8 cellular contexts compared by ENCODE assay signal in the genomic region with DNA sequence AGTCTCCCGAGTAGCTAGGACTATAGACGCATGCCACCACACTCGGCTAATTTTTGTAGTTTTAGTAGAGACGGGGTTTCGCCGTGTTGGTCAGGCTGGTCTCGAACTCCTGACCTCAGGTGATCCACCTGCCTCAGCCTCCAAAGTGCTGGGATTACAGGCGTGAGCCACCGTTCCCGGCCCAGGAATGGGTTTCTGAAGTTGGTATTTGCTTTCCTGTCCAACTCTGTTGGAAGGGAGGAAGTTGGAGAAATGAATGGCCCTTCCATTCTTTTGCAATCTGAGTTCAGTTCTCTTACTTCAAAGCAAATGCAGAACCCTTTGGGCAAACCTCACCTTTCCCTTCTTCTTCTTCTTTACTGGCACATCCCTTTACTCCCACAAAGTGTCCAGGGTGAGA. TPM values are rescaled to one million over a fixed set of nuclear protein-coding genes. Genes with fewer than 3 reads are reported as not detected.
DNase-seq lines count a peak whose midpoint lies in the region; ATAC-seq and TF ChIP-seq lines count a peak whose summit lies in the region.
"Not testable (repeated sequence)": the region's sequence is repeated elsewhere in the genome, so short reads cannot be mapped to it uniquely, and the experiment has no call there.

No MANE protein-coding gene starts in this region.

- not testable (repeated sequence) for H2BK5ac ChIP-seq in neuronal stem cell (ENCODE audit: low read length)

- peaks cover 23% of the 10 kb centered on the region for H3K79me2 ChIP-seq in SK-N-SH (ENCODE audit: insufficient read depth)

- not testable (repeated sequence) for H3K23ac ChIP-seq in neuronal stem cell (ENCODE audit: low read depth, low read length, poor library complexity)

- not testable (repeated sequence) for H2BK12ac ChIP-seq in neuronal stem cell (ENCODE audit: low read length)

- CTCF ChIA-PET in CD8-positive, alpha-beta T cell (lab: Charles Lee), result interaction anchor here (0.7 to 4.1 kb wide), 6 partner anchors 38 to 479 kb away, joined by 3 to 25 read pairs (median 4); no protein-coding TSS in a partner anchor
- CTCF ChIA-PET in SK-N-SH (lab: Yijun Ruan, JAX), result interaction anchor here (2.2 to 7.3 kb wide), 2 partner anchors 9 to 39 kb away, joined by 14 to 68 read pairs; no protein-coding TSS in a partner anchor

- intact Hi-C loops in CD8-positive, alpha-beta T cell (cut with DNase I, micrococcal nuclease), result loop anchor here (5.0 to 10.0 kb wide), 6 partner anchors 621 to 1669 kb away; partner anchors contain the start of genes WDR41 (in 2 of the 2), AP3B1 (in 1 of the 2), DHFR (in 1 of the 2) and MSH3 (in 1 of the 2)

- H3F3A ChIP-seq in SK-N-SH (replicated peaks; ENCODE audit: insufficient read depth), result peaks cover 26% of the 10 kb centered on the region

- not testable (repeated sequence) for H2BK15ac ChIP-seq in neuronal stem cell (ENCODE audit: low read length)

- not testable (repeated sequence) for H3K9me3 ChIP-seq in CD8-positive, alpha-beta T cell (ENCODE audit: low read length); HUES64 (ENCODE audit: insufficient read depth, low read depth, low read length); SK-N-SH; neuronal stem cell (replicated peaks in 1 of 2; ENCODE audit: control insufficient read depth in 2 of 2, insufficient read depth in 1 of 2, low read depth in 1 of 2, low read length in 2 of 2)

- H3K27me3 ChIP-seq in CD8-positive, alpha-beta T cell (ENCODE audit: insufficient read depth, low read length); SK-N-SH (ENCODE audit: insufficient read depth); neuronal stem cell (ENCODE audit: control insufficient read depth in 3 of 3, insufficient read depth in 3 of 3, low read depth in 1 of 3, low read length in 3 of 3): not testable (repeated sequence)
- peaks cover 18% of the 10 kb centered on the region; the same call in 1 of the 2 replicates for H3K27me3 ChIP-seq in HUES64 (ENCODE audit: insufficient read depth, low read length)

- POLR2A ChIA-PET in CD8-positive, alpha-beta T cell (lab: Charles Lee), result interaction anchor here (3.1 kb wide), 1 partner anchor 11 kb away, joined by 15 read pairs; no protein-coding TSS in a partner anchor
- POLR2A ChIA-PET in SK-N-SH (lab: Yijun Ruan, JAX), result not testable (repeated sequence)

- H3K4me3 Mint-ChIP-seq in CD8-positive, alpha-beta T cell, result peak overlapping the region; percentile 94
- peak overlapping the region; percentile 89 to 94 for H3K4me3 Mint-ChIP-seq in activated T-cell treated with anti-CD3 and anti-CD28 coated beads, Interleukin-2, amount 50 U/mL, for 72 hours
- H3K4me3 Mint-ChIP-seq in immature natural killer cell (peak overlapping the region in 3 of 5 donors; percentile 90 to 93 (median 92)), type B pancreatic cell (peak overlapping the region; percentile 91)

- not testable (repeated sequence) for TF ChIP-seq CTCF in CD8-positive, alpha-beta T cell (IDR thresholded peaks at IDR 0.05); SK-N-SH (IDR thresholded peaks at IDR 0.05); type B pancreatic cell (conservative IDR thresholded peaks at IDR 0.05)

- not testable (repeated sequence) for H3K36me3 ChIP-seq in CD8-positive, alpha-beta T cell (ENCODE audit: insufficient read depth, low read length); HUES64 (ENCODE audit: insufficient read depth, low read length); SK-N-SH (replicated peaks in 1 of 2; ENCODE audit: control insufficient read depth in 1 of 2, insufficient read depth in 2 of 2, low read length in 1 of 2); neuronal stem cell (replicated peaks in 1 of 2; ENCODE audit: control insufficient read depth in 2 of 2, insufficient read depth in 2 of 2, low read length in 2 of 2)

- not testable (repeated sequence) for H4K91ac ChIP-seq in neuronal stem cell (ENCODE audit: low read depth, low read length, poor library complexity)

- H3K9me3 Mint-ChIP-seq in CD8-positive, alpha-beta T cell; activated T-cell treated with anti-CD3 and anti-CD28 coated beads, Interleukin-2, amount 50 U/mL, for 72 hours; immature natural killer cell; type B pancreatic cell: not testable (repeated sequence)

- H3K18ac ChIP-seq in neuronal stem cell (ENCODE audit: low read length), result not testable (repeated sequence)

- H3K27ac Mint-ChIP-seq in CD8-positive, alpha-beta T cell, result peak overlapping the region; percentile 92
- H3K27ac Mint-ChIP-seq in activated T-cell treated with anti-CD3 and anti-CD28 coated beads, Interleukin-2, amount 50 U/mL, for 72 hours, result not testable (repeated sequence)
- peak overlapping the region; percentile 87 to 95 (median 93) for H3K27ac Mint-ChIP-seq in immature natural killer cell
- H3K27ac Mint-ChIP-seq in type B pancreatic cell, result peak overlapping the region; percentile 89

- TF ChIP-seq EP300 in SK-N-SH (IDR thresholded peaks at IDR 0.05; ENCODE audit: borderline replicate concordance in 1 of 2, low read depth in 1 of 2, low read length in 1 of 2), result not testable (repeated sequence)

- H4K20me1 ChIP-seq in SK-N-SH (ENCODE audit: insufficient read depth), result not testable (repeated sequence)

- H3K36me3 Mint-ChIP-seq in CD8-positive, alpha-beta T cell; activated T-cell treated with anti-CD3 and anti-CD28 coated beads, Interleukin-2, amount 50 U/mL, for 72 hours (ENCODE audit: insufficient read depth in 2 of 2); immature natural killer cell; type B pancreatic cell: not testable (repeated sequence)

- not testable (repeated sequence) for DNase-seq in CD8-positive, alpha-beta T cell; SK-N-SH; activated T-cell treated with anti-CD3 and anti-CD28 coated beads, Interleukin-2, amount 50 U/mL, for 72 hours; immature natural killer cell; neuronal stem cell (ENCODE audit: low spot score); type B pancreatic cell (ENCODE audit: extremely low spot score, unreplicated experiment)

- not testable (repeated sequence) for H3K27ac ChIP-seq in CD8-positive, alpha-beta T cell (ENCODE audit: low read depth, low read length); HUES64 (ENCODE audit: low read depth, low read length); neuronal stem cell (replicated peaks; ENCODE audit: low read length)
- peak overlapping the region; percentile 84 to 97 for H3K27ac ChIP-seq in SK-N-SH (ENCODE audit: low read depth in 2 of 2, low read length in 1 of 2)
- H3K27ac ChIP-seq in cingulate gyrus (ENCODE audit: low read depth, low read length), result peak overlapping the region; percentile 91

- ATAC-seq in CD8-positive, alpha-beta T cell; activated T-cell treated with anti-CD3 and anti-CD28 coated beads, Interleukin-2, amount 50 U/mL, for 72 hours (replicated peaks in 1 of 2): not testable (repeated sequence)

- 90% methylated on average over 10 of the region's 10 CpGs for WGBS in HUES64
- WGBS in SK-N-SH (ENCODE audit: low lambda C conversion rate), result 95% methylated on average over 8 of the region's 10 CpGs
- no CpG with 5 or more reads among the region's 10 CpGs for WGBS in neuronal stem cell (ENCODE audit: extremely low coverage in 2 of 2, insufficient read length in 2 of 2, insufficient replicate concordance in 1 of 2), 2 donors

- H2AK5ac ChIP-seq in neuronal stem cell (ENCODE audit: low read depth, low read length), result not testable (repeated sequence)

- not testable (repeated sequence) for H3K4ac ChIP-seq in neuronal stem cell (ENCODE audit: low read length)

- H3K9me2 ChIP-seq in SK-N-SH, result not testable (repeated sequence)

- peak overlapping the region; percentile 81; the same call in 1 of the 2 replicates for H3K4me2 ChIP-seq in SK-N-SH
- not testable (repeated sequence) for H3K4me2 ChIP-seq in neuronal stem cell (ENCODE audit: insufficient read depth, low read length, poor library complexity, severe bottlenecking)

- H4K8ac ChIP-seq in neuronal stem cell (ENCODE audit: low read depth, low read length), result not testable (repeated sequence)

- H3K4me1 ChIP-seq in CD8-positive, alpha-beta T cell (ENCODE audit: insufficient read depth, low read length), result peaks cover 14% of the 10 kb centered on the region
- H3K4me1 ChIP-seq in HUES64 (ENCODE audit: insufficient read depth, low read length), result peaks cover 16% of the 10 kb centered on the region
- H3K4me1 ChIP-seq in SK-N-SH (ENCODE audit: control insufficient read depth in 1 of 2, insufficient read depth in 2 of 2, low read depth in 1 of 2, low read length in 1 of 2), result peaks cover 4 to 16% of the 10 kb centered on the region in 2 experiments; a peak in 2 of 4 replicates
- H3K4me1 ChIP-seq in neuronal stem cell (ENCODE audit: control insufficient read depth in 2 of 2, insufficient read depth in 1 of 2, low read depth in 1 of 2, low read length in 2 of 2), result peaks cover 10 to 14% of the 10 kb centered on the region in 2 donors

- not testable (repeated sequence) for H3K79me1 ChIP-seq in neuronal stem cell (ENCODE audit: low read depth, low read length)

- H3K4me3 ChIP-seq in CD8-positive, alpha-beta T cell (ENCODE audit: low read depth, low read length); neuronal stem cell (ENCODE audit: low read length in 2 of 2): not testable (repeated sequence)
- H3K4me3 ChIP-seq in HUES64 (ENCODE audit: low read length) (peak overlapping the region; percentile 92; the same call in 1 of the 2 replicates), SK-N-SH (ENCODE audit: low read depth in 2 of 2, low read length in 1 of 2) (0 out of 4 replicates have a peak overlapping the region, but pooled peaks of 1 of the 2 experiments have one; percentile 73)

- peaks cover 28% of the 10 kb centered on the region for H3K4me1 Mint-ChIP-seq in CD8-positive, alpha-beta T cell (ENCODE audit: low read depth)
- peaks cover 54% of the 10 kb centered on the region for H3K4me1 Mint-ChIP-seq in activated T-cell treated with anti-CD3 and anti-CD28 coated beads, Interleukin-2, amount 50 U/mL, for 72 hours (ENCODE audit: low read depth)
- H3K4me1 Mint-ChIP-seq in immature natural killer cell, result peaks cover 24 to 30% of the 10 kb centered on the region in 2 donors
- H3K4me1 Mint-ChIP-seq in type B pancreatic cell (ENCODE audit: unreplicated experiment), result peaks cover 27% of the 10 kb centered on the region

- TF ChIP-seq RAD21 in SK-N-SH (IDR thresholded peaks at IDR 0.05; ENCODE audit: low read length), result not testable (repeated sequence)

- not testable (repeated sequence) for H3K14ac ChIP-seq in neuronal stem cell (ENCODE audit: low read length)

- H2BK120ac ChIP-seq in neuronal stem cell (ENCODE audit: low read depth, low read length), result not testable (repeated sequence)

- H2AFZ ChIP-seq in SK-N-SH (ENCODE audit: low read depth) (peak overlapping the region; percentile 92; the same call in 1 of the 2 replicates), neuronal stem cell (ENCODE audit: low read length) (peak overlapping the region; percentile 100)

- not testable (repeated sequence) for H3K9ac ChIP-seq in HUES64 (ENCODE audit: low read depth, low read length); neuronal stem cell (ENCODE audit: low read depth, low read length, poor library complexity)
- H3K9ac ChIP-seq in SK-N-SH, result 0 out of 2 replicates have a peak overlapping the region, but pooled peaks have one; percentile 84

- H3K27me3 Mint-ChIP-seq in CD8-positive, alpha-beta T cell (ENCODE audit: low read depth); activated T-cell treated with anti-CD3 and anti-CD28 coated beads, Interleukin-2, amount 50 U/mL, for 72 hours (ENCODE audit: low read depth); immature natural killer cell (ENCODE audit: low read depth in 3 of 3); type B pancreatic cell: not testable (repeated sequence)

RNA-seq across cellular contexts. Expression of gene ARSB, which starts 1.9 kb away (rescaled TPM):
- total RNA-seq in CD8-positive, alpha-beta T cell, result 1 to 10 TPM; 4.6 to 4.8 TPM
- 8.9 TPM for polyA plus RNA-seq in HUES64 (2013, experiment 1 of 2)
- 11.2 TPM for polyA plus RNA-seq in HUES64 (2013, experiment 2 of 2)
- 12.5 and 17.6 TPM in 2 replicates for polyA plus RNA-seq in SK-N-SH (2012; rRNA removed)
- 14.8 and 16.5 TPM in 2 replicates for polyA plus RNA-seq in SK-N-SH (2012; cell fraction: cytosol; rRNA removed)
- 8.7 and 9.2 TPM in 2 replicates for polyA plus RNA-seq in SK-N-SH (2012; cell fraction: nucleus; rRNA removed)
- 10 to 100 TPM; 12.4 to 15.3 TPM for total RNA-seq in activated T-cell treated with anti-CD3 and anti-CD28 coated beads, Interleukin-2, amount 50 U/mL, for 72 hours
- polyA plus RNA-seq in immature natural killer cell, result 10 to 100 TPM in 1 of 3 donors, 1 to 10 TPM in 2; 5.3 to 11.9 (median 6.2) TPM
- 11.9 TPM for polyA plus RNA-seq in neuronal stem cell (2013, experiment 1 of 2)
- polyA plus RNA-seq in neuronal stem cell (2013, experiment 2 of 2), result 12.5 TPM
- 8.8 and 18.5 TPM in 2 replicates for total RNA-seq in type B pancreatic cell (ENCODE audit: low replicate concordance)
